ENCODE assay signal across 8 cellular contexts in genomic region chr2:170770008-170770303, GRCh38. TPM values are rescaled to one million over a fixed set of nuclear protein-coding genes. Genes with fewer than 3 reads are reported as not detected.
A peak's percentile ranks its signal among the peaks of the same experiment; 100 is the strongest.
DNase-seq lines count a peak whose midpoint lies in the region; ATAC-seq and TF ChIP-seq lines count a peak whose summit lies in the region.

No MANE protein-coding gene starts in this region.

- H3K9ac ChIP-seq in H9 (ENCODE audit: extremely low read depth, insufficient read length, low read length) (no peak overlapping the region), skeletal muscle tissue (ENCODE audit: low read depth in 1 of 3, low read length in 3 of 3) (peak overlapping the region; percentile 46 to 70 (median 66))

- no peak for TF ChIP-seq EP300 in gastroesophageal sphincter (IDR thresholded peaks at IDR 0.05)

- H2BK5ac ChIP-seq in H9 (ENCODE audit: insufficient read length, low read length), result no peak overlapping the region

- peak overlapping the region; percentile 72 for H3K4me3 ChIP-seq in AG09309 (ENCODE audit: control insufficient read depth, low read depth, low read length)
- H3K4me3 ChIP-seq in SJCRH30, result peak overlapping the region; percentile 86
- H3K4me3 ChIP-seq in gastroesophageal sphincter, result peak overlapping the region; percentile 67 to 78
- H3K4me3 ChIP-seq in skeletal muscle tissue (ENCODE audit: low read length in 3 of 3), result peak overlapping the region; percentile 62 to 79 (median 78)

- peak overlapping the region; percentile 58 to 95 (median 89); a peak in 3 of 7 replicates for H3K27ac Mint-ChIP-seq in H9

- H3K9me3 ChIP-seq in H9 (ENCODE audit: control insufficient read depth, low read depth, low read length) (no peaks in the 10 kb centered on the region), SJCRH30 (replicated peaks) (no peaks in the 10 kb centered on the region), gastroesophageal sphincter (no peaks in the 10 kb centered on the region), skeletal muscle tissue (ENCODE audit: control insufficient read depth in 3 of 3, low read length in 3 of 3) (no peaks in the 10 kb centered on the region)

- H3K27ac ChIP-seq in H9 (ENCODE audit: insufficient read length, low read depth, low read length), result no peak overlapping the region
- H3K27ac ChIP-seq in SJCRH30, result peak overlapping the region; percentile 51; the same call in 1 of the 2 replicates
- peak overlapping the region in 3 of 4 donors; percentile 82 to 85 (median 84) for H3K27ac ChIP-seq in gastroesophageal sphincter
- no peak overlapping the region for H3K27ac ChIP-seq in skeletal muscle tissue (ENCODE audit: low read depth, low read length)

- no peak for TF ChIP-seq CTCF in AG09309 (IDR thresholded peaks at IDR 0.05; ENCODE audit: control insufficient read depth, insufficient read depth, low read depth, low read length, missing control alignments)
- TF ChIP-seq CTCF in H9 (conservative IDR thresholded peaks at IDR 0.05), result no peak
- TF ChIP-seq CTCF in gastroesophageal sphincter (IDR thresholded peaks at IDR 0.05), result no peak

- no peaks in the 10 kb centered on the region for H3K23me2 ChIP-seq in H9 (ENCODE audit: insufficient read length, low read depth, low read length, poor library complexity, severe bottlenecking)

- no peak overlapping the region for H3K4ac ChIP-seq in H9 (ENCODE audit: low read depth, low read length)

- H3K27me3 Mint-ChIP-seq in H9 (ENCODE audit: low read depth), result peaks cover 7% of the 10 kb centered on the region

- H2BK20ac ChIP-seq in H9 (ENCODE audit: low read depth, low read length, poor library complexity, severe bottlenecking), result no peak overlapping the region

- DNase-seq in AG09309 (ENCODE audit: low read depth) (no peak), H9 (no peak), SJCRH30 (no peak), KBM-7 (no peak)
- DNase-seq in effector CD4-positive, alpha-beta T cell, result no peak

- no peak overlapping the region for H4K5ac ChIP-seq in H9 (ENCODE audit: insufficient read length, low read depth, low read length)

- peak overlapping the region; percentile 69 for H3K4me2 ChIP-seq in H9 (ENCODE audit: insufficient read depth, insufficient read length, low read length)

- no peaks in the 10 kb centered on the region for H3K79me2 ChIP-seq in H9 (ENCODE audit: insufficient read depth, low read length)

- no peak overlapping the region for H4K91ac ChIP-seq in H9 (ENCODE audit: insufficient read length, low read depth, low read length)

- no peak overlapping the region for H3T11ph ChIP-seq in H9 (ENCODE audit: low read length)

- no peak overlapping the region for H2BK12ac ChIP-seq in H9 (ENCODE audit: insufficient read length, low read depth, low read length)

- no peak overlapping the region for H3K23ac ChIP-seq in H9 (ENCODE audit: insufficient read length, low read depth, low read length)

- ATAC-seq in gastroesophageal sphincter (no peak), HG03108 (IDR thresholded peaks at IDR 0.05; ENCODE audit: unreplicated experiment) (no peak)

- in situ Hi-C loops in KBM-7 (cut with MboI; ENCODE audit: low pct_unique_long_range_greater_than_20kb, low sequenced_read_pairs), result no loop called here

- peaks cover 25 to 28% of the 10 kb centered on the region in 2 experiments for H3K4me1 Mint-ChIP-seq in H9

- H2AFZ ChIP-seq in H9 (ENCODE audit: low read length), result no peak overlapping the region

- WGBS in H9 (ENCODE audit: extremely low coverage, insufficient read length, low lambda C conversion rate), result no CpG with 5 or more reads among the region's 6 CpGs
- 6 to 11% methylated on average over 4 to 6 of the region's 6 CpGs for WGBS in gastroesophageal sphincter (ENCODE audit: low coverage in 1 of 2), 2 donors

- H3K36me3 Mint-ChIP-seq in H9 (ENCODE audit: insufficient read depth in 1 of 3, low read depth in 3 of 3), result no peaks in the 10 kb centered on the region; a peak in 1 of 7 replicates

- no peaks in the 10 kb centered on the region for H3K79me1 ChIP-seq in H9 (ENCODE audit: insufficient read depth, low read depth, low read length, poor library complexity, severe bottlenecking)

- H3K4me3 Mint-ChIP-seq in H9, result peak overlapping the region; percentile 78 to 86

- H2AK5ac ChIP-seq in H9 (ENCODE audit: insufficient read length, low read length), result no peak overlapping the region

- H2BK120ac ChIP-seq in H9 (ENCODE audit: low read depth, low read length, poor library complexity, severe bottlenecking), result no peak overlapping the region

- H3K9me3 Mint-ChIP-seq in H9, result peaks cover 0 to 3% of the 10 kb centered on the region in 2 experiments; a peak in 1 of 5 replicates

- H3K56ac ChIP-seq in H9 (ENCODE audit: insufficient read length, low read depth, low read length), result no peak overlapping the region

- H3K36me3 ChIP-seq in SJCRH30 (no peaks in the 10 kb centered on the region), gastroesophageal sphincter (no peaks in the 10 kb centered on the region), skeletal muscle tissue (ENCODE audit: control insufficient read depth in 3 of 3, insufficient read depth in 3 of 3, low read length in 3 of 3) (no peaks in the 10 kb centered on the region)

- H3K4me1 ChIP-seq in H9 (ENCODE audit: insufficient read depth, low read length), result no peaks in the 10 kb centered on the region
- H3K4me1 ChIP-seq in SJCRH30, result peaks cover 15% of the 10 kb centered on the region
- H3K4me1 ChIP-seq in gastroesophageal sphincter, result peaks cover 0 to 22% (median 4%) of the 10 kb centered on the region in 3 donors
- peaks cover 5 to 12% (median 8%) of the 10 kb centered on the region in 3 donors for H3K4me1 ChIP-seq in skeletal muscle tissue (ENCODE audit: control insufficient read depth in 3 of 3, insufficient read depth in 3 of 3, low read length in 3 of 3)

- H4K20me1 ChIP-seq in H9 (ENCODE audit: control insufficient read depth, insufficient read depth, insufficient read length), result no peaks in the 10 kb centered on the region

- no peak overlapping the region for H2BK15ac ChIP-seq in H9 (ENCODE audit: low read depth, low read length)

- H4K8ac ChIP-seq in H9 (replicated peaks; ENCODE audit: insufficient read length, low read depth, low read length), result no peak overlapping the region

- H3K27me3 ChIP-seq in H9 (ENCODE audit: insufficient read depth, low read length) (no peaks in the 10 kb centered on the region), SJCRH30 (no peaks in the 10 kb centered on the region), gastroesophageal sphincter (no peaks in the 10 kb centered on the region), skeletal muscle tissue (ENCODE audit: control insufficient read depth in 3 of 3, insufficient read depth in 3 of 3, low read length in 3 of 3) (no peaks in the 10 kb centered on the region)

- no peak overlapping the region for H3K14ac ChIP-seq in H9 (ENCODE audit: insufficient read depth, low read length)

- H3K18ac ChIP-seq in H9 (ENCODE audit: insufficient read length, low read depth, low read length), result no peak overlapping the region

- no peak for TF ChIP-seq POLR2A in gastroesophageal sphincter (IDR thresholded peaks at IDR 0.05)

RNA-seq across cellular contexts. Expression of gene ERICH2, which starts 0.2 kb away (rescaled TPM):
- total RNA-seq in H9 (2021), result 0.66 and 1.2 TPM in 2 replicates
- total RNA-seq in SJCRH30 (2014; rRNA removed; shearing (Covaris generic)), result 0.68 and 2.1 TPM in 2 replicates
- not detected for total RNA-seq in gastroesophageal sphincter
- total RNA-seq in skeletal muscle tissue, result 0.52 TPM

RNA-seq across cellular contexts. Expression of gene GAD1, which starts 46.7 kb away (rescaled TPM):
- total RNA-seq in H9 (2021) (1.8 TPM in 2 replicates), gastroesophageal sphincter (not detected), skeletal muscle tissue (0.52 TPM)
- 10.4 and 10.9 TPM in 2 replicates for total RNA-seq in SJCRH30 (2014; rRNA removed; shearing (Covaris generic))

RNA-seq across cellular contexts. Expression of gene SP5, which starts 54.8 kb away (rescaled TPM):
- total RNA-seq in H9 (2021) (1.7 and 2.2 TPM in 2 replicates), gastroesophageal sphincter (under 1 TPM in 3 of 4 donors, not detected in 1; 0.13 to 0.92 (median 0.39) TPM), skeletal muscle tissue (3.1 TPM)
- total RNA-seq in SJCRH30 (2014; rRNA removed; shearing (Covaris generic)), result 0.10 TPM in 1 of 2 replicates, not detected in the other

Comparison
In these comparisons a context has a peak if more than half of its experiments do, and no peak if none do; other contexts are left out.
1. H3K27ac ChIP-seq: peak in SJCRH30 (single experiment) and gastroesophageal sphincter (3 of 4); none in H9 (single experiment) and skeletal muscle tissue (single experiment).
2. Peak in every context shown above with its lines, with median percentiles within 50 percentile points of each other: H3K4me3 ChIP-seq.